ENCODE assay signal across 8 cellular contexts in genomic region chr12:116532986-116533342, GRCh38. TPM values are rescaled to one million over a fixed set of nuclear protein-coding genes. Genes with fewer than 3 reads are reported as not detected.
DNase-seq lines count a peak whose midpoint lies in the region; ATAC-seq, FAIRE-seq and TF ChIP-seq lines count a peak whose summit lies in the region.

No MANE protein-coding gene starts in this region.

- DNase-seq in DMS79 (lab: John Stamatoyannopoulos, UW), result peak; percentile 67
- no peak for DNase-seq in activated naive CD8-positive, alpha-beta T cell treated with anti-CD3 and anti-CD28 coated beads, Interleukin-2, amount 50 U/mL, for 24 hours
- DNase-seq in naive B cell, result no peak
- no peak for DNase-seq in mesenteric fat pad (ENCODE audit: low spot score)
- no peak for DNase-seq in H54 (ENCODE audit: insufficient read length, low spot score)
- DNase-seq in activated gamma-delta T cell (lab: John Stamatoyannopoulos, UW), result no peak

- H3K36me3 Mint-ChIP-seq in activated naive CD8-positive, alpha-beta T cell treated with anti-CD3 and anti-CD28 coated beads, Interleukin-2, amount 50 U/mL, for 24 hours (ENCODE audit: low read depth), result no peaks in the 10 kb centered on the region
- no peaks in the 10 kb centered on the region for H3K36me3 Mint-ChIP-seq in naive B cell

- TF ChIP-seq POLR2A in H54 (IDR thresholded peaks at IDR 0.05; ENCODE audit: low read depth, low read length), result no peak

- no peaks in the 10 kb centered on the region for H3K9me3 Mint-ChIP-seq in activated naive CD8-positive, alpha-beta T cell treated with anti-CD3 and anti-CD28 coated beads, Interleukin-2, amount 50 U/mL, for 24 hours
- H3K9me3 Mint-ChIP-seq in naive B cell, result peaks cover 0 to 4% (median 0%) of the 10 kb centered on the region in 7 donors

- no peak overlapping the region for H3K27ac Mint-ChIP-seq in activated naive CD8-positive, alpha-beta T cell treated with anti-CD3 and anti-CD28 coated beads, Interleukin-2, amount 50 U/mL, for 24 hours
- H3K27ac Mint-ChIP-seq in naive B cell, result peak overlapping the region in 2 of 6 donors; percentile 80 to 85

- H3K4me1 Mint-ChIP-seq in activated naive CD8-positive, alpha-beta T cell treated with anti-CD3 and anti-CD28 coated beads, Interleukin-2, amount 50 U/mL, for 24 hours, result peaks cover 38% of the 10 kb centered on the region
- H3K4me1 Mint-ChIP-seq in naive B cell, result peaks cover 44 to 55% (median 45%) of the 10 kb centered on the region in 3 donors

- ATAC-seq in HG02938 (IDR thresholded peaks at IDR 0.05; ENCODE audit: unreplicated experiment) (peak; percentile 12), naive B cell (ENCODE audit: low read depth in 2 of 2) (peak in 1 of 2 donors; percentile 4), HG02884 (IDR thresholded peaks at IDR 0.05; ENCODE audit: unreplicated experiment) (no peak)
- peak; percentile 6 for ATAC-seq in activated naive CD8-positive, alpha-beta T cell treated with anti-CD3 and anti-CD28 coated beads, Interleukin-2, amount 50 U/mL, for 24 hours

- no peak for FAIRE-seq in H54 (lab: Jason Lieb, UNC)

- H3K27me3 Mint-ChIP-seq in activated naive CD8-positive, alpha-beta T cell treated with anti-CD3 and anti-CD28 coated beads, Interleukin-2, amount 50 U/mL, for 24 hours, result peaks cover 8% of the 10 kb centered on the region
- peaks cover 0 to 7% (median 5%) of the 10 kb centered on the region in 3 donors for H3K27me3 Mint-ChIP-seq in naive B cell

- H3K4me3 Mint-ChIP-seq in activated naive CD8-positive, alpha-beta T cell treated with anti-CD3 and anti-CD28 coated beads, Interleukin-2, amount 50 U/mL, for 24 hours, result peak overlapping the region; percentile 76
- peak overlapping the region; percentile 92 to 97 (median 95) for H3K4me3 Mint-ChIP-seq in naive B cell

RNA-seq across cellular contexts. Expression of gene MAP1LC3B2, which starts 26.2 kb away (rescaled TPM):
- 10 to 100 TPM in 2 of 6 donors, 1 to 10 TPM in 4; 3.2 to 12.2 (median 6.3) TPM for polyA plus RNA-seq in naive B cell (ENCODE audit: low read depth in 6 of 6)
- 1.1 TPM for total RNA-seq in mesenteric fat pad
